Comparison of ENCODE assay signal across 8 cellular contexts in genomic region chr17:18361837-18362380, GRCh38. TPM values are rescaled to one million over a fixed set of nuclear protein-coding genes. Genes with fewer than 3 reads are reported as not detected.
DNase-seq lines count a peak whose midpoint lies in the region; ATAC-seq and TF ChIP-seq lines count a peak whose summit lies in the region.

No MANE protein-coding gene starts in this region.

- peak overlapping the region; percentile 79 to 95 (median 90); a peak in 19 of 20 replicates for H3K4me3 ChIP-seq in BLaER1 treated with 17β-estradiol and CSF1 and Interleukin-3, amounts not matched to agents 10 nM and 100 nM
- H3K4me3 ChIP-seq in LNCaP clone FGC (ENCODE audit: low read depth, low read length) (peak overlapping the region; percentile 83), colonic mucosa (peak overlapping the region; percentile 91)

- H3K4me1 Mint-ChIP-seq in neural crest cell: peaks cover 18% of the 10 kb centered on the region

- peak overlapping the region; percentile 94 for H3K4me3 Mint-ChIP-seq in neural crest cell

- H3K9me3 ChIP-seq in BLaER1 treated with 17β-estradiol and CSF1 and Interleukin-3, amounts not matched to agents 10 nM and 100 nM (replicated peaks in 1 of 11): peaks cover 6 to 8% (median 7%) of the 10 kb centered on the region in 11 experiments; a peak in 14 of 22 replicates
- no peaks in the 10 kb centered on the region for H3K9me3 ChIP-seq in colonic mucosa

- peak overlapping the region; percentile 71 to 98 (median 93) for H3K4me2 ChIP-seq in BLaER1 treated with 17β-estradiol and CSF1 and Interleukin-3, amounts not matched to agents 10 nM and 100 nM

- no peak for ATAC-seq in HG03432 (IDR thresholded peaks at IDR 0.05; ENCODE audit: unreplicated experiment)

- peaks cover 0 to 4% (median 0%) of the 10 kb centered on the region in 11 experiments; a peak in 2 of 22 replicates for H4K20me1 ChIP-seq in BLaER1 treated with 17β-estradiol and CSF1 and Interleukin-3, amounts not matched to agents 10 nM and 100 nM

- intact Hi-C loops in colonic mucosa (cut with DNase I): no loop called here

- TF ChIP-seq CTCF in LNCaP clone FGC (IDR thresholded peaks at IDR 0.05; ENCODE audit: control insufficient read depth, extremely low read depth, insufficient read depth) (no peak), colonic mucosa (IDR thresholded peaks at IDR 0.05) (no peak), neural crest cell (conservative IDR thresholded peaks at IDR 0.05) (no peak)

- H3K36me3 Mint-ChIP-seq in neural crest cell (ENCODE audit: low read depth): no peaks in the 10 kb centered on the region

- H3K9ac ChIP-seq in BLaER1 treated with 17β-estradiol and CSF1 and Interleukin-3, amounts not matched to agents 10 nM and 100 nM: peak overlapping the region in 10 of 11 experiments; percentile 79 to 89 (median 86); a peak in 16 of 22 replicates
- peak overlapping the region in 1 of 2 donors; percentile 75 for H3K9ac ChIP-seq in colonic mucosa (ENCODE audit: low read depth in 2 of 2, low read length in 2 of 2)

- H3K27ac ChIP-seq in BLaER1 treated with 17β-estradiol and CSF1 and Interleukin-3, amounts not matched to agents 10 nM and 100 nM: peak overlapping the region in 2 of 11 experiments; percentile 78 to 81; a peak in 2 of 22 replicates
- H3K27ac ChIP-seq in colonic mucosa: peak overlapping the region; percentile 38

- DNase-seq in LNCaP clone FGC (ENCODE audit: low read depth): no peak
- no peak for DNase-seq in colonic mucosa
- DNase-seq in neural crest cell (ENCODE audit: low read depth, low spot score): no peak
- no peak for DNase-seq in H4 (ENCODE audit: low spot score)
- no peak for DNase-seq in glomerular visceral epithelial cell (ENCODE audit: extremely low spot score)
- DNase-seq in NCI-H146 treated with DMSO at 0.1 percent for 48 hours (lab: John Stamatoyannopoulos, UW; ENCODE audit: unreplicated experiment): no peak

- peaks cover 17 to 40% (median 29%) of the 10 kb centered on the region in 10 experiments for H3K4me1 ChIP-seq in BLaER1 treated with 17β-estradiol and CSF1 and Interleukin-3, amounts not matched to agents 10 nM and 100 nM
- no peaks in the 10 kb centered on the region for H3K4me1 ChIP-seq in colonic mucosa

- H3K27me3 ChIP-seq in BLaER1 treated with 17β-estradiol and CSF1 and Interleukin-3, amounts not matched to agents 10 nM and 100 nM: no peaks in the 10 kb centered on the region
- H3K27me3 ChIP-seq in colonic mucosa: no peaks in the 10 kb centered on the region

- peaks cover 9 to 38% (median 26%) of the 10 kb centered on the region in 11 experiments; a peak in 20 of 22 replicates for H3K36me3 ChIP-seq in BLaER1 treated with 17β-estradiol and CSF1 and Interleukin-3, amounts not matched to agents 10 nM and 100 nM
- H3K36me3 ChIP-seq in colonic mucosa: no peaks in the 10 kb centered on the region

- no peaks in the 10 kb centered on the region for H3K9me3 Mint-ChIP-seq in neural crest cell

- no peaks in the 10 kb centered on the region for H3K27me3 Mint-ChIP-seq in neural crest cell (ENCODE audit: low read depth)

- H3K27ac Mint-ChIP-seq in neural crest cell (ENCODE audit: unreplicated experiment): no peak overlapping the region

RNA-seq across cellular contexts. Expression of gene SHMT1, which starts 1.4 kb away (rescaled TPM):
- total RNA-seq in colonic mucosa (10 to 100 TPM; 41.4 to 58.0 TPM), neural crest cell (43.9 and 44.6 TPM in 2 replicates)
- 27.6 and 27.7 TPM in 2 replicates for total RNA-seq in H4 (2014; rRNA removed; shearing (Covaris generic))

RNA-seq across cellular contexts. Expression of gene EVPLL, which starts 15.7 kb away (rescaled TPM):
- total RNA-seq in colonic mucosa (under 1 TPM; 0.25 to 0.69 TPM), neural crest cell (not detected in 2 replicates)
- total RNA-seq in H4 (2014; rRNA removed; shearing (Covaris generic)): 0.35 TPM in 1 of 2 replicates, not detected in the other

RNA-seq across cellular contexts. Expression of gene SMCR8, which starts 46.8 kb away (rescaled TPM):
- total RNA-seq in colonic mucosa (10 to 100 TPM; 20.5 to 21.4 TPM), neural crest cell (20.2 and 20.8 TPM in 2 replicates)
- 6.3 and 7.3 TPM in 2 replicates for total RNA-seq in H4 (2014; rRNA removed; shearing (Covaris generic))

RNA-seq across cellular contexts. Expression of gene TOP3A, which starts 47.1 kb away (rescaled TPM):
- total RNA-seq in colonic mucosa (10 to 100 TPM; 27.2 to 45.4 TPM), neural crest cell (98.5 and 107 TPM in 2 replicates)
- total RNA-seq in H4 (2014; rRNA removed; shearing (Covaris generic)): 25.6 and 31.1 TPM in 2 replicates
